1 cellular context compared by ENCODE assay signal in genomic region chr5:131654309-131654708, GRCh38.
TF ChIP-seq lines count a peak whose summit lies in the region.

No MANE protein-coding gene starts in this region.

TF ChIP-seq in GM23338, 12 proteins besides CTCF, POLR2A, EP300 and RAD21 (continued from another document):
- no peak for TF ChIP-seq ZNF462 (CRISPR knock-in tag; IDR thresholded peaks at IDR 0.05)
- TF ChIP-seq EZH2 (IDR thresholded peaks at IDR 0.05; ENCODE audit: low read depth, unreplicated experiment) = no peak
- TF ChIP-seq JUNB (IDR thresholded peaks at IDR 0.05; ENCODE audit: unreplicated experiment) = no peak
- no peak for TF ChIP-seq STAT1 (IDR thresholded peaks at IDR 0.05; ENCODE audit: unreplicated experiment)
- TF ChIP-seq CREB1 (CRISPR knock-in tag; IDR thresholded peaks at IDR 0.05; ENCODE audit: low read depth) = no peak
- no peak for TF ChIP-seq ETS1 (IDR thresholded peaks at IDR 0.05)
- no peak for TF ChIP-seq POLR2AphosphoS5 (IDR thresholded peaks at IDR 0.05; ENCODE audit: low read depth)
- TF ChIP-seq EZH2phosphoT487 (IDR thresholded peaks at IDR 0.05; ENCODE audit: unreplicated experiment) = no peak
- TF ChIP-seq, protein P1, sequence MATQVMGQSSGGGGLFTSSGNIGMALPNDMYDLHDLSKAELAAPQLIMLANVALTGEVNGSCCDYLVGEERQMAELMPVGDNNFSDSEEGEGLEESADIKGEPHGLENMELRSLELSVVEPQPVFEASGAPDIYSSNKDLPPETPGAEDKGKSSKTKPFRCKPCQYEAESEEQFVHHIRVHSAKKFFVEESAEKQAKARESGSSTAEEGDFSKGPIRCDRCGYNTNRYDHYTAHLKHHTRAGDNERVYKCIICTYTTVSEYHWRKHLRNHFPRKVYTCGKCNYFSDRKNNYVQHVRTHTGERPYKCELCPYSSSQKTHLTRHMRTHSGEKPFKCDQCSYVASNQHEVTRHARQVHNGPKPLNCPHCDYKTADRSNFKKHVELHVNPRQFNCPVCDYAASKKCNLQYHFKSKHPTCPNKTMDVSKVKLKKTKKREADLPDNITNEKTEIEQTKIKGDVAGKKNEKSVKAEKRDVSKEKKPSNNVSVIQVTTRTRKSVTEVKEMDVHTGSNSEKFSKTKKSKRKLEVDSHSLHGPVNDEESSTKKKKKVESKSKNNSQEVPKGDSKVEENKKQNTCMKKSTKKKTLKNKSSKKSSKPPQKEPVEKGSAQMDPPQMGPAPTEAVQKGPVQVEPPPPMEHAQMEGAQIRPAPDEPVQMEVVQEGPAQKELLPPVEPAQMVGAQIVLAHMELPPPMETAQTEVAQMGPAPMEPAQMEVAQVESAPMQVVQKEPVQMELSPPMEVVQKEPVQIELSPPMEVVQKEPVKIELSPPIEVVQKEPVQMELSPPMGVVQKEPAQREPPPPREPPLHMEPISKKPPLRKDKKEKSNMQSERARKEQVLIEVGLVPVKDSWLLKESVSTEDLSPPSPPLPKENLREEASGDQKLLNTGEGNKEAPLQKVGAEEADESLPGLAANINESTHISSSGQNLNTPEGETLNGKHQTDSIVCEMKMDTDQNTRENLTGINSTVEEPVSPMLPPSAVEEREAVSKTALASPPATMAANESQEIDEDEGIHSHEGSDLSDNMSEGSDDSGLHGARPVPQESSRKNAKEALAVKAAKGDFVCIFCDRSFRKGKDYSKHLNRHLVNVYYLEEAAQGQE (IDR thresholded peaks at IDR 0.05; ENCODE audit: unreplicated experiment) = no peak
